ENCODE assay signal across 29 cellular contexts in the genomic region with DNA sequence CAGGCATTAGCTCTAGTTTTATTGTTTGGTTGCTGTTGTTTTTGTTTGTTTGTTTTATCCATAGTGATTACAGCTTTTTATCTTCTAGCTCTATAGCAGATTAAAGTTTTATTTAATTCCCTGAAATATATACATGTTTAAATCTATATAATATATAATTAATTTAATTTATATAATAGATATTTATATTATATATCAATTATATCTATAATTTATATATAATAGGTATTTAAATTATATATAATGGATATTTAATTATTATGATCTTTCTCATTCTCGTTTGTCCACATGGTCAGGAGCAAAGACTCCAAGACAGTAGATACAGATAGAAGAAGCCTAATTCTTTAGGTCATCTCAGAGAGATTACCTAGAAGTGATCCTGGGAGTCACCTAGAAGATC.
"Had no signal": no experiment of that assay in that cellular context is flagged by ENCODE, and none has a peak within 500 bp of the region (broad histone marks: within the 10 kb centered on the region; RNA-seq: fewer than 3 reads in every experiment).

No MANE protein-coding gene starts in this region.

- ATAC-seq: left colon; left lung; natural killer cell; right cardiac atrium; sciatic nerve; stimulated activated effector memory CD8-positive, alpha-beta T cell treated with anti-CD3 and anti-CD28 coated beads, Interleukin-12 subunit alpha, Interleukin-12 subunit beta, amount 100 ng/mL, for 72 hours; upper lobe of right lung had no signal

- H3K27ac ChIP-seq: left lung, ovary, prostate gland, skin epidermis, suprapubic skin, thoracic aorta, tibial artery, upper lobe of right lung had no signal

- DNase-seq: hypothalamus; immature natural killer cell; kidney; left colon; left lung; mesendoderm; naive B cell; natural killer cell; nephron progenitor cell; ovary; retina; right cardiac atrium; stimulated activated CD4-positive, alpha-beta T cell treated with anti-CD3 and anti-CD28 coated beads, Interleukin-12 subunit alpha, Interleukin-12 subunit beta, amount 100 ng/mL, for 4 hours; stimulated activated CD4-positive, alpha-beta T cell treated with anti-CD3 and anti-CD28 coated beads, Interleukin-15, amount 100 ng/mL, for 24 hours; stimulated activated CD4-positive, alpha-beta T cell treated with anti-CD3 and anti-CD28 coated beads, Interleukin-2, amount 100 ng/mL, for 24 hours; stimulated activated CD4-positive, alpha-beta T cell treated with anti-CD3 and anti-CD28 coated beads, Interleukin-4, amount 100 ng/mL, for 24 hours; stimulated activated naive CD4-positive, alpha-beta T cell; tibial artery; trophoblast cell; upper lobe of right lung had no signal

- H3K4me3 ChIP-seq: left lung, lung, ovary, prostate gland, skin epidermis, suprapubic skin, thoracic aorta, tibial artery, upper lobe of right lung had no signal

- H3K9me3 ChIP-seq: ovary, prostate gland, suprapubic skin, thoracic aorta, tibial artery, upper lobe of right lung had no signal

- FAIRE-seq: islet of Langerhans, kidney, urothelium cell line had no signal

- H3K27me3 ChIP-seq: left lung, ovary, suprapubic skin, tibial artery, upper lobe of right lung had no signal

- H3K4me1 ChIP-seq: left lung, prostate gland, tibial artery, upper lobe of right lung had no signal

- H3K36me3 ChIP-seq: left lung, ovary, prostate gland, suprapubic skin, thoracic aorta, tibial artery, upper lobe of right lung had no signal
